ENCODE assay signal across 15 cellular contexts in genomic region chr6:136538836-136539235, GRCh38. TPM values are rescaled to one million over a fixed set of nuclear protein-coding genes. Genes with fewer than 3 reads are reported as not detected.
DNase-seq lines count a peak whose midpoint lies in the region; ATAC-seq and TF ChIP-seq lines count a peak whose summit lies in the region.
"Had no signal": no experiment of that assay in that cellular context is flagged by ENCODE, and none has a peak within 500 bp of the region (broad histone marks: within the 10 kb centered on the region; RNA-seq: fewer than 3 reads in every experiment).

No MANE protein-coding gene starts in this region.

- no peak overlapping the region for H3K4me2 ChIP-seq in GM23248 (ENCODE audit: unreplicated experiment)
- H3K4me2 ChIP-seq: BLaER1 treated with 17β-estradiol and CSF1 and Interleukin-3, amounts not matched to agents 10 nM and 100 nM had no signal

- in situ Hi-C loops in GM23248 (cut with MboI): loop anchor here (25.0 kb wide), 1 partner anchor 1027 kb away; no protein-coding TSS in a partner anchor

- no peaks in the 10 kb centered on the region for H4K20me1 ChIP-seq in GM23248 (ENCODE audit: insufficient read depth)
- H4K20me1 ChIP-seq: BLaER1 treated with 17β-estradiol and CSF1 and Interleukin-3, amounts not matched to agents 10 nM and 100 nM had no signal

- no peaks in the 10 kb centered on the region for H3K4me1 ChIP-seq in GM23248 (ENCODE audit: insufficient read depth)
- H3K4me1 ChIP-seq: BLaER1 treated with 17β-estradiol and CSF1 and Interleukin-3, amounts not matched to agents 10 nM and 100 nM had no signal

- no peaks in the 10 kb centered on the region for H3F3A ChIP-seq in GM23248 (ENCODE audit: insufficient read depth)

- no peak overlapping the region for H3K9ac ChIP-seq in GM23248
- H3K9ac ChIP-seq: BLaER1 treated with 17β-estradiol and CSF1 and Interleukin-3, amounts not matched to agents 10 nM and 100 nM had no signal

- 78% methylated on average over 4 of the region's 4 CpGs for WGBS in GM23248 (ENCODE audit: low coverage in 1 of 2, low lambda C conversion rate in 2 of 2, missing lambda C conversion rate in 2 of 2), 2 experiments

- peak; percentile 41 for ATAC-seq in left colon
- ATAC-seq: CD8-positive, alpha-beta T cell; HepG2 had no signal

- no peaks in the 10 kb centered on the region for H3K9me3 ChIP-seq in GM23248 (ENCODE audit: low read depth)
- H3K9me3 ChIP-seq: BLaER1 treated with 17β-estradiol and CSF1 and Interleukin-3, amounts not matched to agents 10 nM and 100 nM had no signal

- no peaks in the 10 kb centered on the region for H3K9me2 ChIP-seq in GM23248 (ENCODE audit: insufficient read depth)

- no peak overlapping the region for H2AFZ ChIP-seq in GM23248

- no peak for TF ChIP-seq CTCF in epithelial cell of esophagus (IDR thresholded peaks at IDR 0.05; ENCODE audit: insufficient read depth, low read depth, low read length, missing control alignments)

- no peaks in the 10 kb centered on the region for H3K36me3 ChIP-seq in GM23248 (ENCODE audit: low read depth)
- H3K36me3 ChIP-seq: BLaER1 treated with 17β-estradiol and CSF1 and Interleukin-3, amounts not matched to agents 10 nM and 100 nM had no signal

- H3K4me3 ChIP-seq in GM23248: no peak overlapping the region
- no peak overlapping the region for H3K4me3 ChIP-seq in epithelial cell of esophagus (ENCODE audit: low read length)
- H3K4me3 ChIP-seq: BLaER1 treated with 17β-estradiol and CSF1 and Interleukin-3, amounts not matched to agents 10 nM and 100 nM had no signal

- intact Hi-C loops in left colon (cut with DNase I, micrococcal nuclease): no loop called here

- no peaks in the 10 kb centered on the region for H3K79me2 ChIP-seq in GM23248 (ENCODE audit: insufficient read depth)

- peak; percentile 29 for DNase-seq in GM23248
- peak; percentile 47 for DNase-seq in epithelial cell of esophagus (ENCODE audit: low read depth)
- no peak for DNase-seq in left colon
- DNase-seq in NCI-H2196 treated with DMSO at 0.1 percent for 48 hours (lab: John Stamatoyannopoulos, UW; ENCODE audit: unreplicated experiment): no peak
- no peak for DNase-seq in NOMO-1 treated with dmso at 0.1 percent for 144 hours (lab: John Stamatoyannopoulos, UW; ENCODE audit: unreplicated experiment)
- DNase-seq in ureter (ENCODE audit: low spot score): no peak
- no peak for DNase-seq in GM19240 (ENCODE audit: insufficient read length, low spot score)
- DNase-seq: 8988T; Calu3; CD8-positive, alpha-beta T cell; DMS79 treated with DMSO at 0.1 percent for 48 hours; GF-D8; H9 had no signal

- H3K27ac ChIP-seq in GM23248: no peak overlapping the region
- H3K27ac ChIP-seq: BLaER1 treated with 17β-estradiol and CSF1 and Interleukin-3, amounts not matched to agents 10 nM and 100 nM had no signal

- H3K27me3 ChIP-seq in GM23248 (replicated peaks; ENCODE audit: insufficient read depth): no peaks in the 10 kb centered on the region
- H3K27me3 ChIP-seq: BLaER1 treated with 17β-estradiol and CSF1 and Interleukin-3, amounts not matched to agents 10 nM and 100 nM had no signal

RNA-seq across cellular contexts. Expression of gene MAP7, which starts 11.4 kb away (rescaled TPM):
- total RNA-seq in GM23248 (2014; rRNA removed; shearing (Covaris generic)): 0.76 and 1.9 TPM in 2 replicates
- polyA plus RNA-seq in GM23248 (2016; fragmentation: Nextera tagmentation; extraction: Ambion mirVana): 0.79 TPM in 2 replicates
- 10 to 100 TPM; 72.6 to 82.7 TPM for total RNA-seq in left colon
- total RNA-seq in ureter: 37.0 TPM
- polyA plus RNA-seq: HepG2 had no signal

Comparison
In these comparisons a context has a peak if more than half of its experiments do, and no peak if none do; other contexts are left out.
1. DNase-seq: peak in GM23248 (single experiment) and epithelial cell of esophagus (single experiment); none in left colon (0 of 2), NCI-H2196 treated with DMSO at 0.1 percent for 48 hours (single experiment), NOMO-1 treated with dmso at 0.1 percent for 144 hours (single experiment), ureter (single experiment) and GM19240 (single experiment).
2. RNA of gene MAP7, which starts 11.4 kb away (total RNA-seq): 72.6 to 82.7 TPM in left colon and 37.0 TPM in ureter (single experiment); 0.76 to 1.9 TPM in GM23248; every median in the first group is over 10 times any median in the second.